23 cellular contexts compared by ENCODE assay signal in the genomic region with DNA sequence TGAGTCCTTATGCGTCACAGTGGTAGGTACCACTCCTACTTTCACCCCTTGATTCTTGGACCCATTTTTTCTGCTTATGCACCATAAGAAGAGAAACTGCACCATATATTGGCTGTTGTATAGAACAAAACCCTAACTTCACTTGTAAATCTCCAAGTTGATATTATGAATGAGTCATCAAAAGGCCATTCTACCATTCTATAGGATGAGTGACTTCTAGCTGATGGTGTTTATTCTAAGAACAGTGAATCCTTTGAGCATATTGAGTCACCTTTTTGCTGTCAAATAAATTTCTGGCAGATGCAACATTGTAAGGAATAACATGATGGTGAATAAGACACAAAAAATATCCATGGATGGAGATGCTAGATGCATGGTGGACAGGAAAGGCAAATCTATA.
DNase-seq lines count a peak whose midpoint lies in the region; ATAC-seq and TF ChIP-seq lines count a peak whose summit lies in the region.
"Had no signal": no experiment of that assay in that cellular context is flagged by ENCODE, and none has a peak within 500 bp of the region (broad histone marks: within the 10 kb centered on the region; RNA-seq: fewer than 3 reads in every experiment).

No MANE protein-coding gene starts in this region.

- no peaks in the 10 kb centered on the region for H3K36me3 Mint-ChIP-seq in activated naive CD8-positive, alpha-beta T cell treated with anti-CD3 and anti-CD28 coated beads, Interleukin-2, amount 50 U/mL, for 24 hours (ENCODE audit: low read depth)
- no peaks in the 10 kb centered on the region for H3K36me3 Mint-ChIP-seq in T-helper 2 cell treated with Interferon-gamma antibody and Interleukin-4, amounts not matched to agents 5 μg/mL and 100 μg/mL, for 36 hours (ENCODE audit: low read depth)

- no peak overlapping the region for H3K27ac Mint-ChIP-seq in activated naive CD8-positive, alpha-beta T cell treated with anti-CD3 and anti-CD28 coated beads, Interleukin-2, amount 50 U/mL, for 24 hours
- no peak overlapping the region for H3K27ac Mint-ChIP-seq in T-helper 2 cell treated with Interferon-gamma antibody and Interleukin-4, amounts not matched to agents 5 μg/mL and 100 μg/mL, for 36 hours
- H3K27ac Mint-ChIP-seq: GM23338, H9 had no signal

- H3K4me1 Mint-ChIP-seq in activated naive CD8-positive, alpha-beta T cell treated with anti-CD3 and anti-CD28 coated beads, Interleukin-2, amount 50 U/mL, for 24 hours = no peaks in the 10 kb centered on the region
- H3K4me1 Mint-ChIP-seq in T-helper 2 cell treated with Interferon-gamma antibody and Interleukin-4, amounts not matched to agents 5 μg/mL and 100 μg/mL, for 36 hours (ENCODE audit: low read depth) = no peaks in the 10 kb centered on the region

- peaks cover 18% of the 10 kb centered on the region for H3K27me3 Mint-ChIP-seq in activated naive CD8-positive, alpha-beta T cell treated with anti-CD3 and anti-CD28 coated beads, Interleukin-2, amount 50 U/mL, for 24 hours
- H3K27me3 Mint-ChIP-seq in T-helper 2 cell treated with Interferon-gamma antibody and Interleukin-4, amounts not matched to agents 5 μg/mL and 100 μg/mL, for 36 hours (ENCODE audit: low read depth) = peaks cover 24% of the 10 kb centered on the region

- ATAC-seq in activated naive CD8-positive, alpha-beta T cell treated with anti-CD3 and anti-CD28 coated beads, Interleukin-2, amount 50 U/mL, for 24 hours = no peak
- ATAC-seq: GM12878, GM23338 had no signal

- no peak for TF ChIP-seq CTCF in epithelial cell of esophagus (IDR thresholded peaks at IDR 0.05; ENCODE audit: insufficient read depth, low read depth, low read length, missing control alignments)

- DNase-seq in DMS53 (lab: John Stamatoyannopoulos, UW) (peak; percentile 38), DMS53 treated with DMSO at 0.1 percent for 48 hours (lab: John Stamatoyannopoulos, UW; ENCODE audit: unreplicated experiment) (no peak), RKO (ENCODE audit: low spot score) (peak; percentile 15), epithelial cell of esophagus (ENCODE audit: low read depth) (peak; percentile 39), iPS-NIHi7 (ENCODE audit: extremely low spot score) (no peak)
- DNase-seq in activated naive CD8-positive, alpha-beta T cell treated with anti-CD3 and anti-CD28 coated beads, Interleukin-2, amount 50 U/mL, for 24 hours = no peak
- DNase-seq in T-helper 2 cell treated with Interferon-gamma antibody and Interleukin-4, amounts not matched to agents 5 μg/mL and 100 μg/mL, for 36 hours (ENCODE audit: low spot score) = no peak
- DNase-seq: ACHN; GDM1; H9; KG1; MG63; NCI-H1694; NCI-H2029 treated with DMSO at 0.1 percent for 48 hours; NCI-H446 treated with DMSO at 0.1 percent for 48 hours; NCI-H526; NK-92 treated with Interleukin-12 subunit alpha and Interleukin-12 subunit beta, amount 100 ng/mL, for 24 hours; RPMI8226; SIG-M5 had no signal

- H3K9me3 Mint-ChIP-seq in activated naive CD8-positive, alpha-beta T cell treated with anti-CD3 and anti-CD28 coated beads, Interleukin-2, amount 50 U/mL, for 24 hours = no peaks in the 10 kb centered on the region
- H3K9me3 Mint-ChIP-seq in T-helper 2 cell treated with Interferon-gamma antibody and Interleukin-4, amounts not matched to agents 5 μg/mL and 100 μg/mL, for 36 hours = no peaks in the 10 kb centered on the region
- H3K9me3 Mint-ChIP-seq: GM23338, H9 had no signal

- no peak overlapping the region for H3K4me3 ChIP-seq in epithelial cell of esophagus (ENCODE audit: low read length)
- H3K4me3 ChIP-seq: GM12878, GM23338, MG63, PC-9, SK-N-MC had no signal

- H3K4me3 Mint-ChIP-seq in activated naive CD8-positive, alpha-beta T cell treated with anti-CD3 and anti-CD28 coated beads, Interleukin-2, amount 50 U/mL, for 24 hours = no peak overlapping the region
- no peak overlapping the region for H3K4me3 Mint-ChIP-seq in T-helper 2 cell treated with Interferon-gamma antibody and Interleukin-4, amounts not matched to agents 5 μg/mL and 100 μg/mL, for 36 hours
- H3K4me3 Mint-ChIP-seq: GM23338, H9 had no signal

Comparison
In these comparisons a context has a peak if more than half of its experiments do, and no peak if none do; other contexts are left out.
1. DNase-seq: peak in DMS53 (single experiment), RKO (single experiment) and epithelial cell of esophagus (single experiment); none in DMS53 treated with DMSO at 0.1 percent for 48 hours (single experiment), iPS-NIHi7 (single experiment), activated naive CD8-positive, alpha-beta T cell treated with anti-CD3 and anti-CD28 coated beads, Interleukin-2, amount 50 U/mL, for 24 hours (single experiment) and T-helper 2 cell treated with Interferon-gamma antibody and Interleukin-4, amounts not matched to agents 5 μg/mL and 100 μg/mL, for 36 hours (single experiment).